37 cellular contexts compared by ENCODE assay signal in genomic region chr12:126837697-126838096, GRCh38.
"Had no signal": no experiment of that assay in that cellular context is flagged by ENCODE, and none has a peak within 500 bp of the region (broad histone marks: within the 10 kb centered on the region; RNA-seq: fewer than 3 reads in every experiment).

No MANE protein-coding gene starts in this region.

- H3K27me3 Mint-ChIP-seq: activated naive CD4-positive, alpha-beta T cell treated with anti-CD3 and anti-CD28 coated beads, Interleukin-2, amount 10 ng/mL, durations not matched to agents 7 days and 5 days; activated naive CD8-positive, alpha-beta T cell treated with anti-CD3 and anti-CD28 coated beads, Interleukin-2, amount 10 ng/mL, durations not matched to agents 7 days and 5 days had no signal

- H3K4me1 Mint-ChIP-seq: activated naive CD4-positive, alpha-beta T cell treated with anti-CD3 and anti-CD28 coated beads, Interleukin-2, amount 10 ng/mL, durations not matched to agents 7 days and 5 days; activated naive CD4-positive, alpha-beta T cell treated with anti-CD3 and anti-CD28 coated beads, Interleukin-2, amount 50 U/mL, for 24 hours; activated naive CD8-positive, alpha-beta T cell treated with anti-CD3 and anti-CD28 coated beads for 36 hours; activated naive CD8-positive, alpha-beta T cell treated with anti-CD3 and anti-CD28 coated beads, Interleukin-2, amount 10 ng/mL, durations not matched to agents 7 days and 5 days; activated naive CD8-positive, alpha-beta T cell treated with anti-CD3 and anti-CD28 coated beads, Interleukin-2, amount 50 U/mL, for 24 hours; activated T-helper 17 cell treated with anti-CD3 and anti-CD28 coated beads, Interleukin-2, amount 50 U/mL, for 72 hours; brain; central memory CD8-positive, alpha-beta T cell had no signal

- H3K4me3 Mint-ChIP-seq: activated naive CD4-positive, alpha-beta T cell treated with anti-CD3 and anti-CD28 coated beads for 36 hours; activated naive CD4-positive, alpha-beta T cell treated with anti-CD3 and anti-CD28 coated beads, Interleukin-2, amount 10 ng/mL, durations not matched to agents 7 days and 5 days; activated naive CD4-positive, alpha-beta T cell treated with anti-CD3 and anti-CD28 coated beads, Interleukin-2, amount 50 U/mL, for 24 hours; activated naive CD8-positive, alpha-beta T cell; activated naive CD8-positive, alpha-beta T cell treated with anti-CD3 and anti-CD28 coated beads for 36 hours; activated naive CD8-positive, alpha-beta T cell treated with anti-CD3 and anti-CD28 coated beads, Interleukin-2, amount 10 ng/mL, durations not matched to agents 7 days and 5 days; activated naive CD8-positive, alpha-beta T cell treated with anti-CD3 and anti-CD28 coated beads, Interleukin-2, amount 50 U/mL, for 24 hours; activated T-cell treated with anti-CD3 and anti-CD28 coated beads, Interleukin-2, amount 50 U/mL, for 24 hours; activated T-cell treated with anti-CD3 and anti-CD28 coated beads, Interleukin-2, amount 50 U/mL, for 4 hours; activated T-cell treated with anti-CD3 and anti-CD28 coated beads, Interleukin-2, amount 50 U/mL, for 72 hours; activated T-helper 1 cell treated with anti-CD3 and anti-CD28 coated beads, Interleukin-12 subunit alpha, Interleukin-12 subunit beta, Interleukin-2, Interleukin-4 antibody, amounts not matched to agents 30 ng/mL and 10 ng/mL and 1 ng/mL, durations not matched to agents 14 hours and 24 hours and 36 hours; activated T-helper 17 cell treated with anti-CD3 and anti-CD28 coated beads, Interleukin-2, amount 50 U/mL, for 72 hours; brain; central memory CD8-positive, alpha-beta T cell had no signal

- H3K27ac ChIP-seq: adrenal gland, ascending aorta, body of pancreas, brain microvascular endothelial cell, breast epithelium, cardiac muscle cell had no signal

- ATAC-seq: activated naive CD4-positive, alpha-beta T cell treated with anti-CD3 and anti-CD28 coated beads, Interleukin-2, amount 50 U/mL, for 72 hours; activated naive CD8-positive, alpha-beta T cell treated with anti-CD3 and anti-CD28 coated beads, Interleukin-2, amount 50 U/mL, for 24 hours; activated T-cell treated with anti-CD3 and anti-CD28 coated beads, Interleukin-2, amount 50 U/mL, for 4 hours; activated T-cell treated with anti-CD3 and anti-CD28 coated beads, Interleukin-2, amount 50 U/mL, for 72 hours; activated T-helper 17 cell treated with anti-CD3 and anti-CD28 coated beads, Interleukin-2, amount 50 U/mL, for 72 hours; body of pancreas had no signal

- H3K27me3 ChIP-seq: adrenal gland, ascending aorta, body of pancreas, brain microvascular endothelial cell, breast epithelium, cardiac muscle cell had no signal

- H3K4me1 ChIP-seq: adrenal gland, ascending aorta, body of pancreas, breast epithelium had no signal

- H3K4me3 ChIP-seq: adrenal gland, ascending aorta, body of pancreas, breast epithelium, cardiac muscle cell had no signal

- DNase-seq: activated effector memory CD4-positive, alpha-beta T cell treated with anti-CD3 and anti-CD28 coated beads, Interleukin-2, amount 50 U/mL, for 16 hours; activated effector memory CD4-positive, alpha-beta T cell treated with Interleukin-2 at 50 U/mL for 16 hours; activated gamma-delta T cell; activated gamma-delta T cell treated with Interleukin-2 at 50 U/mL for 16 hours; activated naive CD4-positive, alpha-beta T cell; activated naive CD4-positive, alpha-beta T cell treated with anti-CD3 and anti-CD28 coated beads for 36 hours; activated naive CD4-positive, alpha-beta T cell treated with anti-CD3 and anti-CD28 coated beads, Interleukin-2, amount 10 ng/mL, durations not matched to agents 7 days and 5 days; activated naive CD4-positive, alpha-beta T cell treated with anti-CD3 and anti-CD28 coated beads, Interleukin-2, amount 50 U/mL, for 16 hours; activated naive CD4-positive, alpha-beta T cell treated with Interleukin-2 at 50 U/mL for 16 hours; activated naive CD8-positive, alpha-beta T cell treated with anti-CD3 and anti-CD28 coated beads for 36 hours; activated naive CD8-positive, alpha-beta T cell treated with anti-CD3 and anti-CD28 coated beads, Interleukin-2, amount 10 ng/mL, durations not matched to agents 7 days and 5 days; activated naive CD8-positive, alpha-beta T cell treated with anti-CD3 and anti-CD28 coated beads, Interleukin-2, amount 50 U/mL, for 24 hours; activated T-cell treated with anti-CD3 and anti-CD28 coated beads, Interleukin-2, amount 50 U/mL, for 24 hours; activated T-cell treated with anti-CD3 and anti-CD28 coated beads, Interleukin-2, amount 50 U/mL, for 4 hours; activated T-cell treated with anti-CD3 and anti-CD28 coated beads, Interleukin-2, amount 50 U/mL, for 48 hours; activated T-cell treated with anti-CD3 and anti-CD28 coated beads, Interleukin-2, amount 50 U/mL, for 72 hours; adrenal gland; amniotic stem cell; amygdala; anterior cingulate cortex; aorta; body of pancreas; brain microvascular endothelial cell; caudate nucleus; central memory CD4-positive, alpha-beta T cell; cerebellar nuclear complex had no signal

- H3K36me3 ChIP-seq: adrenal gland, ascending aorta, brain microvascular endothelial cell, breast epithelium, cardiac muscle cell had no signal

- H3K27ac Mint-ChIP-seq: activated naive CD4-positive, alpha-beta T cell treated with anti-CD3 and anti-CD28 coated beads for 36 hours; activated naive CD4-positive, alpha-beta T cell treated with anti-CD3 and anti-CD28 coated beads, Interleukin-2, amount 10 ng/mL, durations not matched to agents 7 days and 5 days; activated naive CD4-positive, alpha-beta T cell treated with anti-CD3 and anti-CD28 coated beads, Interleukin-2, amount 50 U/mL, for 24 hours; activated naive CD4-positive, alpha-beta T cell treated with anti-CD3 and anti-CD28 coated beads, Interleukin-2, amount 50 U/mL, for 72 hours; activated naive CD8-positive, alpha-beta T cell; activated naive CD8-positive, alpha-beta T cell treated with anti-CD3 and anti-CD28 coated beads for 36 hours; activated naive CD8-positive, alpha-beta T cell treated with anti-CD3 and anti-CD28 coated beads, Interleukin-2, amount 10 ng/mL, durations not matched to agents 7 days and 5 days; activated naive CD8-positive, alpha-beta T cell treated with anti-CD3 and anti-CD28 coated beads, Interleukin-2, amount 50 U/mL, for 24 hours; activated T-cell treated with anti-CD3 and anti-CD28 coated beads, Interleukin-2, amount 50 U/mL, for 24 hours; activated T-helper 1 cell treated with anti-CD3 and anti-CD28 coated beads, Interleukin-12 subunit alpha, Interleukin-12 subunit beta, Interleukin-2, Interleukin-4 antibody, amounts not matched to agents 30 ng/mL and 10 ng/mL and 1 ng/mL, durations not matched to agents 14 hours and 24 hours and 36 hours; activated T-helper 17 cell treated with anti-CD3 and anti-CD28 coated beads, Interleukin-2, amount 50 U/mL, for 72 hours; activated T-helper 2 cell treated with anti-CD3 and anti-CD28 coated beads, Interferon-gamma antibody, Interleukin-2, Interleukin-4, amounts not matched to agents 10 μg/mL and 5 μg/mL and 100 μg/mL, durations not matched to agents 14 hours and 24 hours and 36 hours; brain had no signal

- H3K36me3 Mint-ChIP-seq: activated naive CD4-positive, alpha-beta T cell treated with anti-CD3 and anti-CD28 coated beads, Interleukin-2, amount 10 ng/mL, durations not matched to agents 7 days and 5 days; activated naive CD8-positive, alpha-beta T cell treated with anti-CD3 and anti-CD28 coated beads for 36 hours; activated naive CD8-positive, alpha-beta T cell treated with anti-CD3 and anti-CD28 coated beads, Interleukin-2, amount 10 ng/mL, durations not matched to agents 7 days and 5 days; brain had no signal
